ENCODE assay signal across 19 cellular contexts in genomic region chr16:52004343-52004742, GRCh38.
"Had no signal": no experiment of that assay in that cellular context is flagged by ENCODE, and none has a peak within 500 bp of the region (broad histone marks: within the 10 kb centered on the region; RNA-seq: fewer than 3 reads in every experiment).

No MANE protein-coding gene starts in this region.

- H3K36me3 ChIP-seq: neural progenitor cell, neutrophil, ovary, pancreas, prostate gland, right atrium auricular region, right lobe of liver, sigmoid colon, spleen had no signal

- H3K79me2 ChIP-seq: parathyroid adenoma had no signal

- H3K9ac ChIP-seq: neural progenitor cell, parathyroid adenoma had no signal

- H2AFZ ChIP-seq: neural progenitor cell, parathyroid adenoma had no signal

- H3K9me3 ChIP-seq: neutrophil, ovary, pancreas, prostate gland, psoas muscle, right atrium auricular region, right lobe of liver, sigmoid colon had no signal

- H3K4me3 ChIP-seq: neural progenitor cell, ovary, pancreas, prostate gland, psoas muscle, right atrium auricular region, right lobe of liver, sigmoid colon, skin epidermis, smooth muscle cell, spleen had no signal

- H3K27me3 ChIP-seq: neural progenitor cell, neutrophil, ovary, pancreas, right atrium auricular region, right lobe of liver, sigmoid colon, spleen had no signal

- H3K4me2 ChIP-seq: neural progenitor cell, smooth muscle cell had no signal

- ATAC-seq: naive thymus-derived CD4-positive, alpha-beta T cell; naive thymus-derived CD8-positive, alpha-beta T cell; natural killer cell; natural killer cell treated with Interleukin-12 subunit alpha and Interleukin-12 subunit beta and Interleukin-15 and Interleukin-18, amount 100 ng/mL, for 72 hours; pancreas; psoas muscle; right cardiac atrium; right lobe of liver; sciatic nerve had no signal

- H3K27ac ChIP-seq: neural progenitor cell, neutrophil, ovary, pancreas, parathyroid adenoma, prostate gland, psoas muscle, right atrium auricular region, right lobe of liver, sigmoid colon, skin epidermis, spleen had no signal
